ENCODE assay signal across 1 cellular context in genomic region chr19:2416321-2417097, GRCh38.
A peak's percentile ranks its signal among the peaks of the same experiment; 100 is the strongest.
TF ChIP-seq lines count a peak whose summit lies in the region.

No MANE protein-coding gene starts in this region.

TF ChIP-seq in HepG2, 621 proteins besides CTCF, POLR2A, EP300 and RAD21 (continued from another document and continues in another):
- TF ChIP-seq THAP9 (CRISPR knock-in tag; IDR thresholded peaks at IDR 0.05; ENCODE audit: borderline replicate concordance): no peak; the same call in 1 of the 2 replicates
- peak; percentile 84 for TF ChIP-seq GATAD1 (CRISPR knock-in tag; IDR thresholded peaks at IDR 0.05)
- TF ChIP-seq ETV5 (CRISPR knock-in tag; IDR thresholded peaks at IDR 0.05; ENCODE audit: borderline replicate concordance): peak; percentile 97
- TF ChIP-seq, protein P1, sequence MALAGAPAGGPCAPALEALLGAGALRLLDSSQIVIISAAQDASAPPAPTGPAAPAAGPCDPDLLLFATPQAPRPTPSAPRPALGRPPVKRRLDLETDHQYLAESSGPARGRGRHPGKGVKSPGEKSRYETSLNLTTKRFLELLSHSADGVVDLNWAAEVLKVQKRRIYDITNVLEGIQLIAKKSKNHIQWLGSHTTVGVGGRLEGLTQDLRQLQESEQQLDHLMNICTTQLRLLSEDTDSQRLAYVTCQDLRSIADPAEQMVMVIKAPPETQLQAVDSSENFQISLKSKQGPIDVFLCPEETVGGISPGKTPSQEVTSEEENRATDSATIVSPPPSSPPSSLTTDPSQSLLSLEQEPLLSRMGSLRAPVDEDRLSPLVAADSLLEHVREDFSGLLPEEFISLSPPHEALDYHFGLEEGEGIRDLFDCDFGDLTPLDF (CRISPR knock-in tag; IDR thresholded peaks at IDR 0.05): no peak; the same call in 1 of the 2 replicates
- TF ChIP-seq ZNF749 (CRISPR knock-in tag; IDR thresholded peaks at IDR 0.05; ENCODE audit: borderline replicate concordance): peak; percentile 10; the same call in 1 of the 2 replicates
- TF ChIP-seq SALL2 (CRISPR knock-in tag; IDR thresholded peaks at IDR 0.05): peak; percentile 81; the same call in 1 of the 2 replicates
- peak; percentile 75 for TF ChIP-seq RCOR2 (CRISPR knock-in tag; IDR thresholded peaks at IDR 0.05)
- no peak for TF ChIP-seq ZNF724P (CRISPR knock-in tag; IDR thresholded peaks at IDR 0.05; ENCODE audit: borderline replicate concordance)
- TF ChIP-seq PATZ1 (CRISPR knock-in tag; IDR thresholded peaks at IDR 0.05): peak; percentile 94
- TF ChIP-seq RERE (CRISPR knock-in tag; IDR thresholded peaks at IDR 0.05; ENCODE audit: low read depth): no peak
- TF ChIP-seq MXD3 (CRISPR knock-in tag; IDR thresholded peaks at IDR 0.05): peak; percentile 68; the same call in 1 of the 2 replicates
- no peak for TF ChIP-seq MAFF (IDR thresholded peaks at IDR 0.05; ENCODE audit: low read depth, low read length)
- TF ChIP-seq KLF16 (CRISPR knock-in tag; IDR thresholded peaks at IDR 0.05): peak in 1 of 2 experiments; percentile 77; a peak in 1 of 4 replicates
- TF ChIP-seq RFX1 (IDR thresholded peaks at IDR 0.05): no peak
- TF ChIP-seq AGO2 (optimal IDR thresholded peaks at IDR 0.05; ENCODE audit: low read depth, low read length): peak; percentile 98
- TF ChIP-seq ZSCAN20 (CRISPR knock-in tag; IDR thresholded peaks at IDR 0.05; ENCODE audit: borderline replicate concordance): no peak
- TF ChIP-seq GPN1 (CRISPR knock-in tag; IDR thresholded peaks at IDR 0.05; ENCODE audit: borderline replicate concordance): no peak
- TF ChIP-seq ZNF432 (CRISPR knock-in tag; IDR thresholded peaks at IDR 0.05; ENCODE audit: borderline replicate concordance): no peak
- TF ChIP-seq ZNF614 (CRISPR knock-in tag; IDR thresholded peaks at IDR 0.05; ENCODE audit: borderline replicate concordance): peak; percentile 81; the same call in 1 of the 2 replicates
- no peak for TF ChIP-seq SOX13 (IDR thresholded peaks at IDR 0.05)
- peak in 1 of 2 experiments; percentile 34; a peak in 1 of 4 replicates for TF ChIP-seq SOX13 (CRISPR knock-in tag; conservative IDR thresholded peaks at IDR 0.05 in 1 of 2, IDR thresholded peaks at IDR 0.05 in 1 of 2)
- TF ChIP-seq, protein P2, sequence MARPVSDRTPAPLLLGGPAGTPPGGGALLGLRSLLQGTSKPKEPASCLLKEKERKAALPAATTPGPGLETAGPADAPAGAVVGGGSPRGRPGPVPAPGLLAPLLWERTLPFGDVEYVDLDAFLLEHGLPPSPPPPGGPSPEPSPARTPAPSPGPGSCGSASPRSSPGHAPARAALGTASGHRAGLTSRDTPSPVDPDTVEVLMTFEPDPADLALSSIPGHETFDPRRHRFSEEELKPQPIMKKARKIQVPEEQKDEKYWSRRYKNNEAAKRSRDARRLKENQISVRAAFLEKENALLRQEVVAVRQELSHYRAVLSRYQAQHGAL (CRISPR knock-in tag; IDR thresholded peaks at IDR 0.05; ENCODE audit: not compliant biosample characterization): no peak
- no peak; the same call in 1 of the 2 replicates for TF ChIP-seq ZBTB20 (CRISPR knock-in tag; IDR thresholded peaks at IDR 0.05; ENCODE audit: borderline replicate concordance, low read depth)
- no peak for TF ChIP-seq MBD4 (IDR thresholded peaks at IDR 0.05; ENCODE audit: borderline replicate concordance, low read length)
- TF ChIP-seq, protein P3, sequence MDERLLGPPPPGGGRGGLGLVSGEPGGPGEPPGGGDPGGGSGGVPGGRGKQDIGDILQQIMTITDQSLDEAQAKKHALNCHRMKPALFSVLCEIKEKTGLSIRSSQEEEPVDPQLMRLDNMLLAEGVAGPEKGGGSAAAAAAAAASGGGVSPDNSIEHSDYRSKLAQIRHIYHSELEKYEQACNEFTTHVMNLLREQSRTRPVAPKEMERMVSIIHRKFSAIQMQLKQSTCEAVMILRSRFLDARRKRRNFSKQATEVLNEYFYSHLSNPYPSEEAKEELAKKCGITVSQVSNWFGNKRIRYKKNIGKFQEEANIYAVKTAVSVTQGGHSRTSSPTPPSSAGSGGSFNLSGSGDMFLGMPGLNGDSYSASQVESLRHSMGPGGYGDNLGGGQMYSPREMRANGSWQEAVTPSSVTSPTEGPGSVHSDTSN (CRISPR knock-in tag; IDR thresholded peaks at IDR 0.05): no peak
- TF ChIP-seq THAP11 (CRISPR knock-in tag; IDR thresholded peaks at IDR 0.05): peak; percentile 89
- no peak for TF ChIP-seq ZBTB8A (CRISPR knock-in tag; IDR thresholded peaks at IDR 0.05; ENCODE audit: borderline replicate concordance, low read depth)
- TF ChIP-seq ZIK1 (CRISPR knock-in tag; IDR thresholded peaks at IDR 0.05; ENCODE audit: borderline replicate concordance, low read depth): peak; percentile 34; the same call in 1 of the 2 replicates
- no peak for TF ChIP-seq ZNF775 (CRISPR knock-in tag; IDR thresholded peaks at IDR 0.05; ENCODE audit: borderline replicate concordance)
- TF ChIP-seq FOXP1 (IDR thresholded peaks at IDR 0.05): no peak
- no peak for TF ChIP-seq FOXP1 (CRISPR knock-in tag; IDR thresholded peaks at IDR 0.05)
- TF ChIP-seq ZGPAT (CRISPR knock-in tag; IDR thresholded peaks at IDR 0.05): peak; percentile 84
- TF ChIP-seq RFX5 (IDR thresholded peaks at IDR 0.05; ENCODE audit: low read depth, low read length): no peak
- TF ChIP-seq JUN (CRISPR knock-in tag; IDR thresholded peaks at IDR 0.05): no peak; the same call in 1 of the 2 replicates
- TF ChIP-seq ZNF607 (CRISPR knock-in tag; IDR thresholded peaks at IDR 0.05; ENCODE audit: borderline replicate concordance): peak; percentile 94
- peak; percentile 78 for TF ChIP-seq HDAC1 (CRISPR knock-in tag; IDR thresholded peaks at IDR 0.05)
- TF ChIP-seq, protein P4, sequence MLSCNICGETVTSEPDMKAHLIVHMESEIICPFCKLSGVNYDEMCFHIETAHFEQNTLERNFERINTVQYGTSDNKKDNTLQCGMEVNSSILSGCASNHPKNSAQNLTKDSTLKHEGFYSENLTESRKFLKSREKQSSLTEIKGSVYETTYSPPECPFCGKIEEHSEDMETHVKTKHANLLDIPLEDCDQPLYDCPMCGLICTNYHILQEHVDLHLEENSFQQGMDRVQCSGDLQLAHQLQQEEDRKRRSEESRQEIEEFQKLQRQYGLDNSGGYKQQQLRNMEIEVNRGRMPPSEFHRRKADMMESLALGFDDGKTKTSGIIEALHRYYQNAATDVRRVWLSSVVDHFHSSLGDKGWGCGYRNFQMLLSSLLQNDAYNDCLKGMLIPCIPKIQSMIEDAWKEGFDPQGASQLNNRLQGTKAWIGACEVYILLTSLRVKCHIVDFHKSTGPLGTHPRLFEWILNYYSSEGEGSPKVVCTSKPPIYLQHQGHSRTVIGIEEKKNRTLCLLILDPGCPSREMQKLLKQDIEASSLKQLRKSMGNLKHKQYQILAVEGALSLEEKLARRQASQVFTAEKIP (CRISPR knock-in tag; IDR thresholded peaks at IDR 0.05; ENCODE audit: borderline replicate concordance): no peak
- peak; percentile 78 for TF ChIP-seq ZBTB33 (CRISPR knock-in tag; IDR thresholded peaks at IDR 0.05)
- TF ChIP-seq ZNF232 (CRISPR knock-in tag; IDR thresholded peaks at IDR 0.05; ENCODE audit: borderline replicate concordance): peak; percentile 44; the same call in 1 of the 2 replicates
- peak; percentile 32 for TF ChIP-seq ZMYM3 (CRISPR knock-in tag; IDR thresholded peaks at IDR 0.05)
